23 cellular contexts compared by ENCODE assay signal in the genomic region with DNA sequence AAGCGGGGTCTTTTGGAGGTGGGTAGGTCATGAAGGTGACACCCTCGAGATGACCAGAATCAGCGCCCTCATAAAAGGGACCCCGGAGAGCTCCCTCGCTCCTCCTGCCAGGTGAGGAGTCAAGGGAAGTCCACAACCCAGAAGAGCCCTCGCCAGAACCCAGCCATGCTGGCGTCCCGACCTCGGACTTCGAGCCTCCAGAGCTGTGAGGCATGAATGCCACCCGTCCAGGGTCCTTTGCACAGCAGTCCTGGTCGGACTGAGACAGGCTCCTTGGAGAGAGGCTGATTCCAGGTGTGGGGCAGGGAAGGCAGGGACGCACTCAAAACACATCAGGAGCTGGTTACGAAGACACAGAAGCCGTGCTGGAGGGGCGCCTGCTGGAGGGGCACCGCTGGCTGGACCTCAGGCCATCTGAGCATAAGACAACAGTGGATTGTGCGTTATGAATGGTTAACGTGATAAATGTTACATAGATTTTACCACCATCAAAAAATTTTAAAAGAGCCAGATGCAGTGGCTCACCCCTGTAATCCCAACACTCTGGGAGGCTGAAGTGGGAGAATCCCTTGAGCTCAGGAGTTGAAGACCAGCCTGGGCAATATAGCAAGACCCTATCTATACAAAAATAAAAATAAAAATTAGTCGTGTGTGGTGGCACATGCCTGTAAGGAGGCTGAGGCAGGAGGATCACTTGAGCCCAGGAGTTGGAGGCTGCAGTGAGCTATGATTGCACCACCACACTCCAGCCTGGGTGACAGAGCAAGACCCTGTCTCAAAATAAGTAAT. TPM values are rescaled to one million over a fixed set of nuclear protein-coding genes. Genes with fewer than 3 reads are reported as not detected.
DNase-seq lines count a peak whose midpoint lies in the region; ATAC-seq, FAIRE-seq and TF ChIP-seq lines count a peak whose summit lies in the region.
"Had no signal": no experiment of that assay in that cellular context is flagged by ENCODE, and none has a peak within 500 bp of the region (broad histone marks: within the 10 kb centered on the region; RNA-seq: fewer than 3 reads in every experiment).

No MANE protein-coding gene starts in this region.

- H3K9me2 ChIP-seq in PC-9 (ENCODE audit: insufficient read depth) = no peaks in the 10 kb centered on the region

- CTCF ChIA-PET in PC-9 (lab: Charles Lee) = interaction anchor here (0.6 to 0.7 kb wide), 9 partner anchors 13 to 256 kb away, joined by 3 to 13 read pairs (median 5); no protein-coding TSS in a partner anchor
- CTCF ChIA-PET in HepG2 (lab: Yijun Ruan, JAX; ENCODE audit: low intra/inter-chr PET ratio, low total read pairs) = no interaction called here

- peaks cover 16% of the 10 kb centered on the region; the same call in 1 of the 2 replicates for H3F3A ChIP-seq in PC-9 (ENCODE audit: insufficient read depth, low read depth)

- no peak overlapping the region for H4K8ac ChIP-seq in trophoblast cell (ENCODE audit: low read depth, low read length)

- H3K79me1 ChIP-seq in trophoblast cell (ENCODE audit: low read length) = peaks cover 20% of the 10 kb centered on the region

- H4K12ac ChIP-seq in trophoblast cell (ENCODE audit: low read depth, low read length) = no peak overlapping the region

- TF ChIP-seq EP300 in HepG2 (IDR thresholded peaks at IDR 0.05; ENCODE audit: low read depth in 2 of 2, low read length in 2 of 2) (no peak), HepG2 (CRISPR knock-in tag; IDR thresholded peaks at IDR 0.05; ENCODE audit: borderline replicate concordance) (no peak)

- no peak overlapping the region for H2BK12ac ChIP-seq in trophoblast cell (ENCODE audit: low read length)

- FAIRE-seq in HepG2 (lab: Jason Lieb, UNC) = no peak
- FAIRE-seq: A549, GM12878, GM19239, HTR-8/SVneo had no signal

- no peak for DNase-seq in PC-9
- DNase-seq in HepG2 (ENCODE audit: low spot score) = peak; percentile 51
- DNase-seq in trophoblast cell = no peak
- DNase-seq in NCI-H82 treated with DMSO at 0.1 percent for 48 hours (lab: John Stamatoyannopoulos, UW; ENCODE audit: unreplicated experiment) = no peak
- DNase-seq: AML-193; Calu3; CD8-positive, alpha-beta T cell; DMS79 treated with DMSO at 0.1 percent for 48 hours; GF-D8; GM23248; HFFc6; KG1 had no signal

- H3K27me3 ChIP-seq in BLaER1 treated with 17β-estradiol and CSF1 and Interleukin-3, amounts not matched to agents 10 nM and 100 nM = no peaks in the 10 kb centered on the region; a peak in 1 of 22 replicates
- H3K27me3 ChIP-seq in PC-9 (ENCODE audit: insufficient read depth, low read depth) (no peaks in the 10 kb centered on the region), HepG2 (ENCODE audit: control insufficient read depth in 1 of 2, insufficient read depth in 2 of 2, low read length in 2 of 2) (no peaks in the 10 kb centered on the region), trophoblast cell (ENCODE audit: insufficient read depth, low read length) (no peaks in the 10 kb centered on the region)
- H3K27me3 ChIP-seq: BLaER1 had no signal

- BruUV-seq in PC-9 (replicated peaks; lab: Mats Ljungman, UMichigan) = no TSS peak
- BruUV-seq in HepG2 (replicated peaks; lab: Mats Ljungman, UMichigan) = no TSS peak

- POLR2A ChIA-PET in PC-9 (lab: Charles Lee; ENCODE audit: unreplicated experiment) (interaction anchor here (0.7 kb wide), 1 partner anchor 24 kb away, joined by 13 read pairs; no protein-coding TSS in a partner anchor), HepG2 (lab: Yijun Ruan, JAX) (interaction anchor here (0.8 to 3.5 kb wide), 5 partner anchors 9 to 57 kb away, joined by 3 to 22 read pairs (median 6); a partner anchor contains a TSS)

- intact Hi-C loops in PC-9 (cut with micrococcal nuclease; ENCODE audit: unreplicated experiment) (no loop called here), HepG2 (cut with micrococcal nuclease; ENCODE audit: unreplicated experiment) (no loop called here)

- H3K27ac ChIP-seq in BLaER1 treated with 17β-estradiol and CSF1 and Interleukin-3, amounts not matched to agents 10 nM and 100 nM = peak overlapping the region in 4 of 11 experiments; percentile 13 to 85 (median 60); a peak in 5 of 22 replicates
- H3K27ac ChIP-seq in PC-9 = no peak overlapping the region
- peak overlapping the region; percentile 22 for H3K27ac ChIP-seq in HepG2 (ENCODE audit: extremely low read length, insufficient read depth, low read length)
- H3K27ac ChIP-seq in trophoblast cell (ENCODE audit: low read depth, low read length) = no peak overlapping the region
- H3K27ac ChIP-seq: 22Rv1, A549, BLaER1, GM23248 had no signal

- ATAC-seq in HepG2 (peak; percentile 58), GM19452 (IDR thresholded peaks at IDR 0.05; ENCODE audit: unreplicated experiment) (no peak), HG03097 (IDR thresholded peaks at IDR 0.05; ENCODE audit: low FRiP score, unreplicated experiment) (no peak)
- ATAC-seq: A549; CD8-positive, alpha-beta T cell; GM12878 had no signal

- H3K4me3 ChIP-seq in BLaER1 treated with 17β-estradiol and CSF1 and Interleukin-3, amounts not matched to agents 10 nM and 100 nM = no peak overlapping the region
- H3K4me3 ChIP-seq in PC-9 = no peak overlapping the region
- peak overlapping the region in 1 of 3 experiments; percentile 61; a peak in 2 of 6 replicates for H3K4me3 ChIP-seq in HepG2 (replicated peaks in 1 of 3; ENCODE audit: insufficient read depth in 1 of 3, low read depth in 2 of 3, low read length in 3 of 3)
- peak overlapping the region; percentile 1 for H3K4me3 ChIP-seq in trophoblast cell (ENCODE audit: low read depth, low read length)
- H3K4me3 ChIP-seq: A549, BLaER1, GM12878, GM23248, HAP-1 had no signal

- no peaks in the 10 kb centered on the region for H4K20me1 ChIP-seq in BLaER1 treated with 17β-estradiol and CSF1 and Interleukin-3, amounts not matched to agents 10 nM and 100 nM
- H4K20me1 ChIP-seq in PC-9 (ENCODE audit: insufficient read depth) (no peaks in the 10 kb centered on the region), HepG2 (ENCODE audit: insufficient read depth, low read length) (no peaks in the 10 kb centered on the region)
- H4K20me1 ChIP-seq: BLaER1 had no signal

- no peak overlapping the region for H2BK5ac ChIP-seq in trophoblast cell (ENCODE audit: low read depth, low read length, poor library complexity)

- TF ChIP-seq POLR2A in HepG2 (IDR thresholded peaks at IDR 0.05; ENCODE audit: insufficient read depth in 1 of 2, low read depth in 2 of 2, low read length in 2 of 2) = no peak

- peak overlapping the region; percentile 6 for H2BK120ac ChIP-seq in trophoblast cell (ENCODE audit: insufficient read depth, low read length, poor library complexity)

- no peaks in the 10 kb centered on the region; a peak in 1 of 22 replicates for H3K36me3 ChIP-seq in BLaER1 treated with 17β-estradiol and CSF1 and Interleukin-3, amounts not matched to agents 10 nM and 100 nM
- H3K36me3 ChIP-seq in PC-9 (ENCODE audit: low read depth) (no peaks in the 10 kb centered on the region), HepG2 (replicated peaks in 1 of 2; ENCODE audit: control insufficient read depth in 1 of 2, insufficient read depth in 2 of 2, low read length in 2 of 2) (no peaks in the 10 kb centered on the region), trophoblast cell (ENCODE audit: control insufficient read depth in 1 of 2, insufficient read depth in 2 of 2, low read length in 2 of 2) (no peaks in the 10 kb centered on the region)
- H3K36me3 ChIP-seq: BLaER1, HAP-1 had no signal

- H2AFZ ChIP-seq in PC-9 = peak overlapping the region; percentile 39; the same call in 1 of the 2 replicates
- H2AFZ ChIP-seq in HepG2 (ENCODE audit: low read length) = peak overlapping the region; percentile 6
- H2AFZ ChIP-seq in trophoblast cell (ENCODE audit: insufficient read depth, low read length, poor library complexity) = no peak overlapping the region
- H2AFZ ChIP-seq: GM23248 had no signal

- in situ Hi-C loops in HepG2 (cut with HindIII; ENCODE audit: extremely low pct_ligation_motif_present, low pct_unique_long_range_greater_than_20kb) = no loop called here

- no peak overlapping the region for H3K18ac ChIP-seq in trophoblast cell (ENCODE audit: low read length)

- H3K79me2 ChIP-seq in PC-9 (ENCODE audit: low read depth) (no peaks in the 10 kb centered on the region), HepG2 (ENCODE audit: insufficient read depth, low read length) (no peaks in the 10 kb centered on the region), trophoblast cell (ENCODE audit: control insufficient read depth, insufficient read depth, low read length, poor library complexity) (peaks cover 4% of the 10 kb centered on the region)

- TF ChIP-seq RAD21 in HepG2 (CRISPR knock-in tag; IDR thresholded peaks at IDR 0.05) = no peak

- no peak overlapping the region for H2AK5ac ChIP-seq in trophoblast cell (ENCODE audit: low read length)

- H3K14ac ChIP-seq in trophoblast cell (ENCODE audit: low read length) = no peak overlapping the region

- 18% methylated on average over 17 of the region's 20 CpGs for WGBS in HepG2 (ENCODE audit: low lambda C conversion rate)
- WGBS in trophoblast cell (ENCODE audit: extremely low coverage, insufficient coverage, insufficient read length) = no CpG with 5 or more reads among the region's 20 CpGs

- no peak overlapping the region for H3K4ac ChIP-seq in trophoblast cell (ENCODE audit: low read depth, low read length)

- peaks cover 48 to 82% (median 64%) of the 10 kb centered on the region in 10 experiments for H3K4me1 ChIP-seq in BLaER1 treated with 17β-estradiol and CSF1 and Interleukin-3, amounts not matched to agents 10 nM and 100 nM
- H3K4me1 ChIP-seq in PC-9 (replicated peaks; ENCODE audit: insufficient read depth) (peaks cover 15% of the 10 kb centered on the region), HepG2 (ENCODE audit: insufficient read depth, low read length) (peaks cover 47% of the 10 kb centered on the region), trophoblast cell (ENCODE audit: control insufficient read depth in 1 of 2, insufficient read depth in 2 of 2, low read length in 2 of 2) (peaks cover 13 to 21% of the 10 kb centered on the region in 2 experiments)
- H3K4me1 ChIP-seq: HAP-1 had no signal

- H3K9me3 ChIP-seq in BLaER1 treated with 17β-estradiol and CSF1 and Interleukin-3, amounts not matched to agents 10 nM and 100 nM (replicated peaks in 1 of 11) = peaks cover 6 to 16% (median 12%) of the 10 kb centered on the region in 11 experiments; a peak in 19 of 22 replicates
- no peaks in the 10 kb centered on the region for H3K9me3 ChIP-seq in PC-9 (ENCODE audit: insufficient read depth, low read depth)
- peaks cover 4% of the 10 kb centered on the region; the same call in 1 of the 2 replicates for H3K9me3 ChIP-seq in HepG2 (ENCODE audit: low read length)
- H3K9me3 ChIP-seq in trophoblast cell (ENCODE audit: insufficient read depth, low read depth, low read length) = peaks cover 4% of the 10 kb centered on the region
- H3K9me3 ChIP-seq: A549 had no signal

- TF ChIP-seq CTCF in PC-9 (conservative IDR thresholded peaks at IDR 0.05) (no peak), HepG2 (CRISPR knock-in tag; IDR thresholded peaks at IDR 0.05) (0 out of 2 replicates have a peak, but pooled peaks have one; percentile 7)

- H3K4me2 ChIP-seq in BLaER1 treated with 17β-estradiol and CSF1 and Interleukin-3, amounts not matched to agents 10 nM and 100 nM = peak overlapping the region in 6 of 11 experiments; percentile 7 to 90 (median 58); a peak in 6 of 22 replicates
- H3K4me2 ChIP-seq in PC-9 (peak overlapping the region; percentile 46; the same call in 1 of the 2 replicates), HepG2 (ENCODE audit: low read depth, low read length) (peak overlapping the region; percentile 77), trophoblast cell (ENCODE audit: low read length) (no peak overlapping the region)
- H3K4me2 ChIP-seq: A549, BLaER1 had no signal

- H3K23ac ChIP-seq in trophoblast cell (ENCODE audit: low read length) = no peak overlapping the region

- H4K91ac ChIP-seq in trophoblast cell (ENCODE audit: low read depth, low read length) = no peak overlapping the region

- H3K9ac ChIP-seq in BLaER1 treated with 17β-estradiol and CSF1 and Interleukin-3, amounts not matched to agents 10 nM and 100 nM = 0 out of 22 replicates have a peak overlapping the region, but pooled peaks of 1 of the 11 experiments have one; percentile 28
- H3K9ac ChIP-seq in HepG2 (ENCODE audit: insufficient read depth, low read depth, low read length) (peak overlapping the region; percentile 29; the same call in 1 of the 2 replicates), trophoblast cell (ENCODE audit: low read length) (no peak overlapping the region)
- H3K9ac ChIP-seq: BLaER1, GM23248 had no signal

RNA-seq across cellular contexts. Expression of a gene that starts 5.7 kb away (rescaled TPM):
- total RNA-seq in PC-9 (2021) = 24.1 and 39.7 TPM in 2 replicates
- total RNA-seq in HepG2 (2016; rRNA removed; fragmentation: Illumina TruSeq; extraction: Trizol) = 0.34 and 0.51 TPM in 2 replicates
- total RNA-seq in HepG2 (2016; cell fraction: cytosol; rRNA removed; fragmentation: Illumina TruSeq; extraction: Trizol; ENCODE audit: low read depth) = 0.35 and 0.40 TPM in 2 replicates
- total RNA-seq in HepG2 (2016; cell fraction: insoluble cytoplasmic fraction; rRNA removed; fragmentation: Illumina TruSeq; extraction: Trizol) = 0.43 and 0.58 TPM in 2 replicates
- total RNA-seq in HepG2 (2016; cell fraction: membrane; rRNA removed; fragmentation: Illumina TruSeq; extraction: Trizol) = 0.19 and 0.62 TPM in 2 replicates
- total RNA-seq in HepG2 (2016; cell fraction: nucleus; rRNA removed; fragmentation: Illumina TruSeq; extraction: Trizol) = 0.56 TPM in 1 of 2 replicates, not detected in the other
- 1.5 and 1.6 TPM in 2 replicates for polyA plus RNA-seq in HepG2 (2011; rRNA removed)
- polyA plus RNA-seq in HepG2 (2011; cell fraction: cytosol; rRNA removed) = 1.5 and 3.0 TPM in 2 replicates
- polyA plus RNA-seq in HepG2 (2011; cell fraction: nucleus; rRNA removed) = 2.6 and 3.8 TPM in 2 replicates
- 0.47 and 1.5 TPM in 2 replicates for polyA plus RNA-seq in HepG2 (2012)
- polyA plus RNA-seq in HepG2 (2016; cell fraction: cytosol; fragmentation: Illumina TruSeq; extraction: Trizol; ENCODE audit: low read depth) = 0.97 and 1.4 TPM in 2 replicates
- 0.32 and 0.41 TPM in 2 replicates for polyA plus RNA-seq in HepG2 (2016; cell fraction: insoluble cytoplasmic fraction; fragmentation: Illumina TruSeq; extraction: Trizol; ENCODE audit: low read depth)
- 0.56 and 0.76 TPM in 2 replicates for polyA plus RNA-seq in HepG2 (2016; cell fraction: membrane; fragmentation: Illumina TruSeq; extraction: Trizol; ENCODE audit: low read depth)
- polyA plus RNA-seq in HepG2 (2016; cell fraction: nucleus; fragmentation: Illumina TruSeq; extraction: Trizol; ENCODE audit: insufficient read depth, low read depth) = 0.97 and 1.2 TPM in 2 replicates
- polyA minus RNA-seq in HepG2 (2011; rRNA and poly(A)+ RNA removed; ENCODE audit: low replicate concordance) = 0.78 and 9.4 TPM in 2 replicates
- 0.89 and 3.1 TPM in 2 replicates for polyA minus RNA-seq in HepG2 (2011; cell fraction: cytosol; rRNA and poly(A)+ RNA removed)
- polyA minus RNA-seq in HepG2 (2011; cell fraction: nucleus; rRNA and poly(A)+ RNA removed) = 0.64 TPM in 1 of 2 replicates, not detected in the other
- 116 and 128 TPM in 2 replicates for polyA plus RNA-seq in trophoblast cell (2013)
- total RNA-seq: GM12878 had no signal

RNA-seq across cellular contexts. Expression of a gene that starts 9.8 kb away (rescaled TPM):
- 54.9 and 78.9 TPM in 2 replicates for total RNA-seq in PC-9 (2021)
- 20.7 and 31.9 TPM in 2 replicates for total RNA-seq in HepG2 (2016; rRNA removed; fragmentation: Illumina TruSeq; extraction: Trizol)
- total RNA-seq in HepG2 (2016; cell fraction: cytosol; rRNA removed; fragmentation: Illumina TruSeq; extraction: Trizol; ENCODE audit: low read depth) = 28.4 and 30.8 TPM in 2 replicates
- total RNA-seq in HepG2 (2016; cell fraction: insoluble cytoplasmic fraction; rRNA removed; fragmentation: Illumina TruSeq; extraction: Trizol) = 19.3 and 34.8 TPM in 2 replicates
- 30.5 and 31.8 TPM in 2 replicates for total RNA-seq in HepG2 (2016; cell fraction: membrane; rRNA removed; fragmentation: Illumina TruSeq; extraction: Trizol)
- 36.2 and 38.0 TPM in 2 replicates for total RNA-seq in HepG2 (2016; cell fraction: nucleus; rRNA removed; fragmentation: Illumina TruSeq; extraction: Trizol)
- 14.0 and 18.0 TPM in 2 replicates for polyA plus RNA-seq in HepG2 (2011; rRNA removed)
- 10.4 and 21.3 TPM in 2 replicates for polyA plus RNA-seq in HepG2 (2011; cell fraction: cytosol; rRNA removed)
- 117 and 140 TPM in 2 replicates for polyA plus RNA-seq in HepG2 (2011; cell fraction: nucleus; rRNA removed)
- polyA plus RNA-seq in HepG2 (2012) = 8.5 and 8.9 TPM in 2 replicates
- polyA plus RNA-seq in HepG2 (2016; cell fraction: cytosol; fragmentation: Illumina TruSeq; extraction: Trizol; ENCODE audit: low read depth) = 30.9 and 37.1 TPM in 2 replicates
- polyA plus RNA-seq in HepG2 (2016; cell fraction: insoluble cytoplasmic fraction; fragmentation: Illumina TruSeq; extraction: Trizol; ENCODE audit: low read depth) = 23.2 and 27.0 TPM in 2 replicates
- 29.8 and 34.5 TPM in 2 replicates for polyA plus RNA-seq in HepG2 (2016; cell fraction: membrane; fragmentation: Illumina TruSeq; extraction: Trizol; ENCODE audit: low read depth)
- polyA plus RNA-seq in HepG2 (2016; cell fraction: nucleus; fragmentation: Illumina TruSeq; extraction: Trizol; ENCODE audit: insufficient read depth, low read depth) = 77.5 and 82.4 TPM in 2 replicates
- 2.3 and 31.7 TPM in 2 replicates for polyA minus RNA-seq in HepG2 (2011; rRNA and poly(A)+ RNA removed; ENCODE audit: low replicate concordance)
- polyA minus RNA-seq in HepG2 (2011; cell fraction: cytosol; rRNA and poly(A)+ RNA removed) = 1.6 and 2.8 TPM in 2 replicates
- polyA minus RNA-seq in HepG2 (2011; cell fraction: nucleus; rRNA and poly(A)+ RNA removed) = 6.6 and 7.3 TPM in 2 replicates
- 85.0 and 88.0 TPM in 2 replicates for polyA plus RNA-seq in trophoblast cell (2013)

RNA-seq across cellular contexts. Expression of a gene that starts 19.3 kb away (rescaled TPM):
- total RNA-seq in PC-9 (2021) (0.41 and 0.43 TPM in 2 replicates), HepG2 (2016; rRNA removed; fragmentation: Illumina TruSeq; extraction: Trizol) (not detected in 2 replicates)
- not detected in 2 replicates for total RNA-seq in HepG2 (2016; cell fraction: cytosol; rRNA removed; fragmentation: Illumina TruSeq; extraction: Trizol; ENCODE audit: low read depth)
- total RNA-seq in HepG2 (2016; cell fraction: insoluble cytoplasmic fraction; rRNA removed; fragmentation: Illumina TruSeq; extraction: Trizol) = not detected in 2 replicates
- not detected in 2 replicates for total RNA-seq in HepG2 (2016; cell fraction: membrane; rRNA removed; fragmentation: Illumina TruSeq; extraction: Trizol)
- not detected in 2 replicates for total RNA-seq in HepG2 (2016; cell fraction: nucleus; rRNA removed; fragmentation: Illumina TruSeq; extraction: Trizol)
- polyA plus RNA-seq in HepG2 (2011; rRNA removed) = not detected in 2 replicates
- not detected in 2 replicates for polyA plus RNA-seq in HepG2 (2011; cell fraction: cytosol; rRNA removed)
- polyA plus RNA-seq in HepG2 (2011; cell fraction: nucleus; rRNA removed) = 0.40 and 0.43 TPM in 2 replicates
- polyA plus RNA-seq in HepG2 (2012) = not detected in 2 replicates
- not detected in 2 replicates for polyA plus RNA-seq in HepG2 (2016; cell fraction: cytosol; fragmentation: Illumina TruSeq; extraction: Trizol; ENCODE audit: low read depth)
- not detected in 2 replicates for polyA plus RNA-seq in HepG2 (2016; cell fraction: insoluble cytoplasmic fraction; fragmentation: Illumina TruSeq; extraction: Trizol; ENCODE audit: low read depth)
- not detected in 2 replicates for polyA plus RNA-seq in HepG2 (2016; cell fraction: membrane; fragmentation: Illumina TruSeq; extraction: Trizol; ENCODE audit: low read depth)
- not detected in 2 replicates for polyA plus RNA-seq in HepG2 (2016; cell fraction: nucleus; fragmentation: Illumina TruSeq; extraction: Trizol; ENCODE audit: insufficient read depth, low read depth)
- polyA minus RNA-seq in HepG2 (2011; rRNA and poly(A)+ RNA removed; ENCODE audit: low replicate concordance) = 3.1 TPM in 1 of 2 replicates, not detected in the other
- polyA minus RNA-seq in HepG2 (2011; cell fraction: cytosol; rRNA and poly(A)+ RNA removed) = not detected in 2 replicates
- polyA minus RNA-seq in HepG2 (2011; cell fraction: nucleus; rRNA and poly(A)+ RNA removed) = 0.13 and 0.25 TPM in 2 replicates
- polyA plus RNA-seq in trophoblast cell (2013) = 0.15 and 0.17 TPM in 2 replicates
- total RNA-seq: Calu3, GM12878, GM23248, H4, HFFc6 had no signal
- polyA plus RNA-seq: GM12878, GM23248 had no signal

RNA-seq across cellular contexts. Expression of a gene that starts 24.7 kb away (rescaled TPM):
- total RNA-seq in PC-9 (2021) (1.7 and 2.0 TPM in 2 replicates), HepG2 (2016; rRNA removed; fragmentation: Illumina TruSeq; extraction: Trizol) (0.33 TPM in 1 of 2 replicates, not detected in the other)
- total RNA-seq in HepG2 (2016; cell fraction: cytosol; rRNA removed; fragmentation: Illumina TruSeq; extraction: Trizol; ENCODE audit: low read depth) = not detected in 2 replicates
- total RNA-seq in HepG2 (2016; cell fraction: insoluble cytoplasmic fraction; rRNA removed; fragmentation: Illumina TruSeq; extraction: Trizol) = not detected in 2 replicates
- total RNA-seq in HepG2 (2016; cell fraction: membrane; rRNA removed; fragmentation: Illumina TruSeq; extraction: Trizol) = not detected in 2 replicates
- not detected in 2 replicates for total RNA-seq in HepG2 (2016; cell fraction: nucleus; rRNA removed; fragmentation: Illumina TruSeq; extraction: Trizol)
- polyA plus RNA-seq in HepG2 (2011; rRNA removed) = 0.31 and 0.50 TPM in 2 replicates
- 0.12 and 0.13 TPM in 2 replicates for polyA plus RNA-seq in HepG2 (2011; cell fraction: cytosol; rRNA removed)
- polyA plus RNA-seq in HepG2 (2011; cell fraction: nucleus; rRNA removed) = 0.90 and 1.8 TPM in 2 replicates
- polyA plus RNA-seq in HepG2 (2012) = not detected in 2 replicates
- polyA plus RNA-seq in HepG2 (2016; cell fraction: cytosol; fragmentation: Illumina TruSeq; extraction: Trizol; ENCODE audit: low read depth) = not detected in 2 replicates
- polyA plus RNA-seq in HepG2 (2016; cell fraction: insoluble cytoplasmic fraction; fragmentation: Illumina TruSeq; extraction: Trizol; ENCODE audit: low read depth) = not detected in 2 replicates
- polyA plus RNA-seq in HepG2 (2016; cell fraction: membrane; fragmentation: Illumina TruSeq; extraction: Trizol; ENCODE audit: low read depth) = not detected in 2 replicates
- polyA plus RNA-seq in HepG2 (2016; cell fraction: nucleus; fragmentation: Illumina TruSeq; extraction: Trizol; ENCODE audit: insufficient read depth, low read depth) = not detected in 2 replicates
- 4.6 TPM in 1 of 2 replicates, not detected in the other for polyA minus RNA-seq in HepG2 (2011; rRNA and poly(A)+ RNA removed; ENCODE audit: low replicate concordance)
- not detected in 2 replicates for polyA minus RNA-seq in HepG2 (2011; cell fraction: cytosol; rRNA and poly(A)+ RNA removed)
- polyA minus RNA-seq in HepG2 (2011; cell fraction: nucleus; rRNA and poly(A)+ RNA removed) = not detected in 2 replicates
- polyA plus RNA-seq in trophoblast cell (2013) = 4.4 and 4.7 TPM in 2 replicates
- total RNA-seq: Calu3, GM12878, GM23248, H4, HFFc6 had no signal
- polyA plus RNA-seq: GM12878 had no signal

RNA-seq across cellular contexts. Expression of a gene that starts 26.0 kb away (rescaled TPM):
- total RNA-seq in PC-9 (2021) (79.2 and 115 TPM in 2 replicates), HepG2 (2016; rRNA removed; fragmentation: Illumina TruSeq; extraction: Trizol) (0.72 and 2.9 TPM in 2 replicates)
- total RNA-seq in HepG2 (2016; cell fraction: cytosol; rRNA removed; fragmentation: Illumina TruSeq; extraction: Trizol; ENCODE audit: low read depth) = 0.35 and 1.1 TPM in 2 replicates
- 1.1 and 2.6 TPM in 2 replicates for total RNA-seq in HepG2 (2016; cell fraction: insoluble cytoplasmic fraction; rRNA removed; fragmentation: Illumina TruSeq; extraction: Trizol)
- total RNA-seq in HepG2 (2016; cell fraction: membrane; rRNA removed; fragmentation: Illumina TruSeq; extraction: Trizol) = 0.96 and 1.1 TPM in 2 replicates
- 5.7 and 7.0 TPM in 2 replicates for total RNA-seq in HepG2 (2016; cell fraction: nucleus; rRNA removed; fragmentation: Illumina TruSeq; extraction: Trizol)
- 19.2 and 21.0 TPM in 2 replicates for polyA plus RNA-seq in HepG2 (2011; rRNA removed)
- 8.6 and 13.3 TPM in 2 replicates for polyA plus RNA-seq in HepG2 (2011; cell fraction: cytosol; rRNA removed)
- 246 and 388 TPM in 2 replicates for polyA plus RNA-seq in HepG2 (2011; cell fraction: nucleus; rRNA removed)
- 22.2 and 22.7 TPM in 2 replicates for polyA plus RNA-seq in HepG2 (2012)
- polyA plus RNA-seq in HepG2 (2016; cell fraction: cytosol; fragmentation: Illumina TruSeq; extraction: Trizol; ENCODE audit: low read depth) = 0.33 and 0.37 TPM in 2 replicates
- polyA plus RNA-seq in HepG2 (2016; cell fraction: insoluble cytoplasmic fraction; fragmentation: Illumina TruSeq; extraction: Trizol; ENCODE audit: low read depth) = 0.39 and 1.4 TPM in 2 replicates
- polyA plus RNA-seq in HepG2 (2016; cell fraction: membrane; fragmentation: Illumina TruSeq; extraction: Trizol; ENCODE audit: low read depth) = 0.64 and 0.73 TPM in 2 replicates
- 15.6 and 16.5 TPM in 2 replicates for polyA plus RNA-seq in HepG2 (2016; cell fraction: nucleus; fragmentation: Illumina TruSeq; extraction: Trizol; ENCODE audit: insufficient read depth, low read depth)
- polyA minus RNA-seq in HepG2 (2011; rRNA and poly(A)+ RNA removed; ENCODE audit: low replicate concordance) = 35.7 and 56.6 TPM in 2 replicates
- 7.6 and 10.1 TPM in 2 replicates for polyA minus RNA-seq in HepG2 (2011; cell fraction: cytosol; rRNA and poly(A)+ RNA removed)
- 20.8 and 28.6 TPM in 2 replicates for polyA minus RNA-seq in HepG2 (2011; cell fraction: nucleus; rRNA and poly(A)+ RNA removed)
- 6.9 and 7.1 TPM in 2 replicates for polyA plus RNA-seq in trophoblast cell (2013)

Comparison
In these comparisons a context has a peak if more than half of its experiments do, and no peak if none do; other contexts are left out.
1. RNA of a gene that starts 5.7 kb away (total RNA-seq): 24.1 to 39.7 TPM in PC-9; 0.19 to 0.62 TPM in HepG2; every median in the first group is over 10 times any median in the second.